In the genomic region with DNA sequence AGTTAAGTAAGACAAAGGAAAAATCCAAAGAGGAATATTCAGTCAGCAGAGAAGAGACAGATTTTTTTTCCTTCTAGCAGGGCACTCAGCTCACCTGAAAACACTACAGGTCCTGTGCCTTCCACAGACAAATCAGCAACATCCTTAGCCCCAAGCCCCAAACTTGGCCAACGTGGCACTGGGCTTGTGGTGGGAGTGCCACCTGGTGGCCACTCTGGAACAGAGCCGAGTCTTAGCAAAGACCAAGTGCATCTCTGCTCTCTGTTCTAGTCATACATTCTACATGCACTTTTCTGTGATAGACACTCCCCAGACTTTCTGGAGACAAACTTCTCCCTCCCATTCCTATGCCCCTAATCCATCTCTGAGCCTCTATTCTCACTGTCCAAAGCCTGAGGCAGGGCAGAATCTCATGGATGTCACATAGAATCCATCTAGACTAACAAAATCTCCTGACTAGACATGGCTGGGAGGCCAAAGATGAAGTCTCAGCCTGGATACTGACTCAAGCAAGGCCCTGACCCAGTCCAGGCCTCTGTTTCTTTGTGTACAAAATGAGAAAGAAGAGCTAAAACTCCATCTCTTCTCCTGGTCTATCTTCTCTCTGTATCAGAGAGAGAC, we compare ENCODE assay signal across 8 cellular contexts. TPM values are rescaled to one million over a fixed set of nuclear protein-coding genes. Genes with fewer than 3 reads are reported as not detected.
DNase-seq lines count a peak whose midpoint lies in the region; ATAC-seq and TF ChIP-seq lines count a peak whose summit lies in the region.

No MANE protein-coding gene starts in this region.

- H3K79me2 ChIP-seq in KMS-11 (ENCODE audit: insufficient read depth, low read depth) (no peaks in the 10 kb centered on the region), neural cell (replicated peaks; ENCODE audit: insufficient read depth, low read length) (no peaks in the 10 kb centered on the region)

- H3K9ac ChIP-seq in KMS-11 = no peak overlapping the region
- no peak overlapping the region for H3K9ac ChIP-seq in neural cell (ENCODE audit: low read length)

- H4K20me1 ChIP-seq in KMS-11 (ENCODE audit: insufficient read depth) = no peaks in the 10 kb centered on the region
- H4K20me1 ChIP-seq in neural cell (ENCODE audit: insufficient read depth) = no peaks in the 10 kb centered on the region

- H3K4me2 ChIP-seq in KMS-11 (no peak overlapping the region), neural cell (ENCODE audit: low read length) (no peak overlapping the region)

- H3F3A ChIP-seq in neural cell (ENCODE audit: insufficient read depth, low read length, poor library complexity, severe bottlenecking) = no peaks in the 10 kb centered on the region

- TF ChIP-seq RAD21 in neural cell (conservative IDR thresholded peaks at IDR 0.05) = peak; percentile 86

- TF ChIP-seq CTCF in GM12865 (IDR thresholded peaks at IDR 0.05; ENCODE audit: insufficient read depth, low read depth, low read length, missing control alignments) (peak; percentile 96), KMS-11 (conservative IDR thresholded peaks at IDR 0.05; ENCODE audit: low read depth, low read length) (peak; percentile 86), neural cell (IDR thresholded peaks at IDR 0.05; ENCODE audit: poor library complexity, severe bottlenecking) (peak; percentile 93)

- no peaks in the 10 kb centered on the region for H3K9me3 Mint-ChIP-seq in activated T-cell treated with anti-CD3 and anti-CD28 coated beads, Interleukin-2, amount 50 U/mL, for 72 hours

- no peak overlapping the region for H3K4me3 Mint-ChIP-seq in activated T-cell treated with anti-CD3 and anti-CD28 coated beads, Interleukin-2, amount 50 U/mL, for 72 hours

- H3K4me1 Mint-ChIP-seq in activated T-cell treated with anti-CD3 and anti-CD28 coated beads, Interleukin-2, amount 50 U/mL, for 72 hours (ENCODE audit: low read depth) = peaks cover 39% of the 10 kb centered on the region

- no peaks in the 10 kb centered on the region for H3K9me3 ChIP-seq in neural cell (ENCODE audit: low read length)

- DNase-seq in GM12865 (ENCODE audit: low read depth) (peak; percentile 92), RKO (ENCODE audit: low spot score) (peak; percentile 79), fibroblast of gingiva (ENCODE audit: low read depth) (peak; percentile 56), stromal cell of bone marrow (ENCODE audit: low read depth) (peak; percentile 55), NCI-H2029 (lab: John Stamatoyannopoulos, UW) (no peak)
- peak; percentile 77 to 82 for DNase-seq in activated T-cell treated with anti-CD3 and anti-CD28 coated beads, Interleukin-2, amount 50 U/mL, for 72 hours

- no peaks in the 10 kb centered on the region for H3K27me3 Mint-ChIP-seq in activated T-cell treated with anti-CD3 and anti-CD28 coated beads, Interleukin-2, amount 50 U/mL, for 72 hours (ENCODE audit: low read depth)

- H3K36me3 Mint-ChIP-seq in activated T-cell treated with anti-CD3 and anti-CD28 coated beads, Interleukin-2, amount 50 U/mL, for 72 hours (ENCODE audit: insufficient read depth in 2 of 2) = no peaks in the 10 kb centered on the region

- peaks cover 3% of the 10 kb centered on the region for H3K4me1 ChIP-seq in KMS-11 (ENCODE audit: low read depth, poor library complexity, severe bottlenecking)

- H3K36me3 ChIP-seq in KMS-11 (ENCODE audit: insufficient read depth) (no peaks in the 10 kb centered on the region), neural cell (ENCODE audit: insufficient read depth, low read length) (no peaks in the 10 kb centered on the region)

- H2AFZ ChIP-seq in KMS-11 (ENCODE audit: low read depth) (no peak overlapping the region), neural cell (ENCODE audit: low read depth, low read length) (no peak overlapping the region)

- TF ChIP-seq EP300 in neural cell (conservative IDR thresholded peaks at IDR 0.05; ENCODE audit: poor library complexity, severe bottlenecking) = no peak

- no peaks in the 10 kb centered on the region for H3K9me2 ChIP-seq in neural cell (ENCODE audit: insufficient read depth, low read length)

- ATAC-seq in activated T-cell treated with anti-CD3 and anti-CD28 coated beads, Interleukin-2, amount 50 U/mL, for 72 hours (replicated peaks in 1 of 2) = peak; percentile 65 to 72

- H3K27me3 ChIP-seq in KMS-11 (ENCODE audit: insufficient read depth, low read depth) = no peaks in the 10 kb centered on the region
- H3K27me3 ChIP-seq in neural cell (ENCODE audit: insufficient read depth, low read depth, low read length) = no peaks in the 10 kb centered on the region

- H3K4me3 ChIP-seq in GM12865 (ENCODE audit: low read depth, low read length) (no peak overlapping the region), KMS-11 (IDR thresholded peaks at IDR 0.05; ENCODE audit: insufficient read depth, low read depth, low read length) (no peak overlapping the region), neural cell (ENCODE audit: low read length) (no peak overlapping the region)

- no peak overlapping the region for H3K27ac Mint-ChIP-seq in activated T-cell treated with anti-CD3 and anti-CD28 coated beads, Interleukin-2, amount 50 U/mL, for 72 hours

- H3K27ac ChIP-seq in KMS-11 (no peak overlapping the region), neural cell (ENCODE audit: low read length) (no peak overlapping the region)

TF ChIP-seq in neural cell, 6 proteins besides CTCF, POLR2A, EP300 and RAD21:
- TF ChIP-seq SMC3 (conservative IDR thresholded peaks at IDR 0.05; ENCODE audit: poor library complexity) = peak; percentile 97
- no peak for TF ChIP-seq TAF1 (IDR thresholded peaks at IDR 0.05; ENCODE audit: low read depth)

RNA-seq across cellular contexts. Expression of gene SEMA7A, which starts 5.0 kb away (rescaled TPM):
- 10 to 100 TPM; 46.7 to 57.1 TPM for total RNA-seq in activated T-cell treated with anti-CD3 and anti-CD28 coated beads, Interleukin-2, amount 50 U/mL, for 72 hours
- 28.8 and 31.7 TPM in 2 replicates for polyA plus RNA-seq in neural cell
- 26.6 and 34.1 TPM in 2 replicates for polyA minus RNA-seq in neural cell

RNA-seq across cellular contexts. Expression of gene UBL7, which starts 22.2 kb away (rescaled TPM):
- total RNA-seq in activated T-cell treated with anti-CD3 and anti-CD28 coated beads, Interleukin-2, amount 50 U/mL, for 72 hours = 10 to 100 TPM; 47.8 to 55.1 TPM
- 66.1 and 70.7 TPM in 2 replicates for polyA plus RNA-seq in neural cell
- 43.1 and 43.6 TPM in 2 replicates for polyA minus RNA-seq in neural cell
